23 cellular contexts compared by ENCODE assay signal in genomic region chr14:81313775-81314429, GRCh38.
DNase-seq lines count a peak whose midpoint lies in the region; ATAC-seq, FAIRE-seq and TF ChIP-seq lines count a peak whose summit lies in the region.
"Had no signal": no experiment of that assay in that cellular context is flagged by ENCODE, and none has a peak within 500 bp of the region (broad histone marks: within the 10 kb centered on the region; RNA-seq: fewer than 3 reads in every experiment).

No MANE protein-coding gene starts in this region.

- no peak for ATAC-seq in GM18907 (IDR thresholded peaks at IDR 0.05; ENCODE audit: unreplicated experiment)
- ATAC-seq: CD8-positive, alpha-beta T cell; right lobe of liver; SK-N-SH treated with all-trans-retinoic acid at 6 μM for 48 hours had no signal

- peak overlapping the region; percentile 28 for H3K27ac Mint-ChIP-seq in astrocyte (ENCODE audit: unreplicated experiment)
- peak overlapping the region; percentile 11 to 94 (median 79) for H3K27ac Mint-ChIP-seq in nephron
- H3K27ac Mint-ChIP-seq: CD8-positive, alpha-beta T cell had no signal

- peaks cover 2% of the 10 kb centered on the region for H3K36me3 Mint-ChIP-seq in astrocyte (ENCODE audit: low read depth, unreplicated experiment)
- H3K36me3 Mint-ChIP-seq in nephron (ENCODE audit: low read depth): peaks cover 11% of the 10 kb centered on the region
- H3K36me3 Mint-ChIP-seq: CD8-positive, alpha-beta T cell had no signal

- H3K79me2 ChIP-seq in astrocyte (ENCODE audit: insufficient read depth, low read length): no peaks in the 10 kb centered on the region

- no peak overlapping the region for H3K9ac ChIP-seq in astrocyte (ENCODE audit: low read length)

- peak; percentile 6 for DNase-seq in HCEC 1CT
- peak; percentile 23 for DNase-seq in astrocyte (ENCODE audit: low read depth)
- peak; percentile 35 for DNase-seq in fibroblast of gingiva (ENCODE audit: low read depth)
- no peak for DNase-seq in HAP-1 (ENCODE audit: low spot score in 2 of 2)
- DNase-seq in NCI-H128 (lab: John Stamatoyannopoulos, UW; ENCODE audit: unreplicated experiment): no peak
- no peak for DNase-seq in SIG-M5 (lab: John Stamatoyannopoulos, UW)
- DNase-seq: activated CD4-positive, alpha-beta T cell treated with anti-CD3 and anti-CD28 coated beads, Interleukin-2, amount 50 U/mL, for 48 hours; activated T-cell treated with anti-CD3 and anti-CD28 coated beads, Interleukin-2, amount 50 U/mL, for 48 hours; CD8-positive, alpha-beta T cell; effector memory CD4-positive, alpha-beta T cell; islet precursor cell; KG1; NCI-H1694; NCI-H510A; occipital lobe; right lobe of liver; stimulated activated CD4-positive, alpha-beta T cell treated with anti-CD3 and anti-CD28 coated beads, Interleukin-2, amount 100 ng/mL, for 24 hours; substantia nigra had no signal

- no peak overlapping the region for H2AFZ ChIP-seq in astrocyte (ENCODE audit: low read depth, low read length)

- no peaks in the 10 kb centered on the region for H3K9me3 ChIP-seq in astrocyte (ENCODE audit: insufficient read depth, low read depth, low read length)
- H3K9me3 ChIP-seq in HAP-1: no peaks in the 10 kb centered on the region
- H3K9me3 ChIP-seq: right lobe of liver had no signal

- no peaks in the 10 kb centered on the region for H3K27me3 ChIP-seq in astrocyte (ENCODE audit: insufficient read depth, low read length)
- H3K27me3 ChIP-seq in HAP-1 (ENCODE audit: low read depth): no peaks in the 10 kb centered on the region
- H3K27me3 ChIP-seq: right lobe of liver had no signal

- no peak overlapping the region for H3K4me2 ChIP-seq in astrocyte (ENCODE audit: low read length)

- H3K4me1 Mint-ChIP-seq in astrocyte (ENCODE audit: low read depth, unreplicated experiment): peaks cover 44% of the 10 kb centered on the region
- peaks cover 30% of the 10 kb centered on the region for H3K4me1 Mint-ChIP-seq in nephron
- H3K4me1 Mint-ChIP-seq: central memory CD8-positive, alpha-beta T cell had no signal

- H3K27ac ChIP-seq in astrocyte (ENCODE audit: low read depth, low read length): no peak overlapping the region
- H3K27ac ChIP-seq: right lobe of liver had no signal

- H3K4me1 ChIP-seq in astrocyte (ENCODE audit: insufficient read depth, low read length) (no peaks in the 10 kb centered on the region), HAP-1 (peaks cover 29% of the 10 kb centered on the region)

- H3K4me3 Mint-ChIP-seq in astrocyte (ENCODE audit: unreplicated experiment) (no peak overlapping the region), nephron (no peak overlapping the region)
- H3K4me3 Mint-ChIP-seq: CD8-positive, alpha-beta T cell; central memory CD8-positive, alpha-beta T cell had no signal

- no peaks in the 10 kb centered on the region for H3K36me3 ChIP-seq in astrocyte (ENCODE audit: insufficient read depth, low read length)
- H3K36me3 ChIP-seq in HAP-1 (replicated peaks): no peaks in the 10 kb centered on the region
- H3K36me3 ChIP-seq: right lobe of liver had no signal

- no peak for FAIRE-seq in astrocyte (lab: Jason Lieb, UNC)
- FAIRE-seq: TTC549 had no signal

- no peaks in the 10 kb centered on the region for H4K20me1 ChIP-seq in astrocyte (ENCODE audit: insufficient read depth, low read length)

- in situ Hi-C loops in HAP-1 (cut with MboI; ENCODE audit: low sequenced_read_pairs): no loop called here

- TF ChIP-seq CTCF in astrocyte (IDR thresholded peaks at IDR 0.05; ENCODE audit: insufficient read depth, low read depth, low read length) (no peak), nephron (IDR thresholded peaks at IDR 0.05; ENCODE audit: unreplicated experiment in 3 of 3) (no peak)

- H3K9me3 Mint-ChIP-seq in astrocyte (ENCODE audit: unreplicated experiment): peaks cover 2% of the 10 kb centered on the region
- H3K9me3 Mint-ChIP-seq in nephron: no peaks in the 10 kb centered on the region
- H3K9me3 Mint-ChIP-seq: CD8-positive, alpha-beta T cell; central memory CD8-positive, alpha-beta T cell had no signal

- H3K4me3 ChIP-seq in astrocyte (ENCODE audit: insufficient read depth, low read depth, low read length) (no peak overlapping the region), HAP-1 (no peak overlapping the region)
- H3K4me3 ChIP-seq: right lobe of liver had no signal

- H3K27me3 Mint-ChIP-seq in astrocyte (ENCODE audit: low read depth, unreplicated experiment): no peaks in the 10 kb centered on the region
- H3K27me3 Mint-ChIP-seq in nephron (ENCODE audit: low read depth): no peaks in the 10 kb centered on the region

Comparison
In these comparisons a context has a peak if more than half of its experiments do, and no peak if none do; other contexts are left out.
1. DNase-seq: peak in HCEC 1CT (single experiment), astrocyte (single experiment) and fibroblast of gingiva (single experiment); none in HAP-1 (0 of 2), NCI-H128 (single experiment) and SIG-M5 (single experiment).